ENCODE assay signal across 1 cellular context in genomic region chr16:11915644-11916523, GRCh38.
TF ChIP-seq lines count a peak whose summit lies in the region.

Gene GSPT1, minus strand, starts transcription at chr16:11915956. Its CDS starts 236 bp downstream, at chr16:11915720.

TF ChIP-seq in HepG2, 621 proteins besides CTCF, POLR2A, EP300 and RAD21 (continued from another document and continues in another):
- TF ChIP-seq SKIL (CRISPR knock-in tag; IDR thresholded peaks at IDR 0.05; ENCODE audit: borderline replicate concordance), result peak; percentile 89
- TF ChIP-seq RAD51 (IDR thresholded peaks at IDR 0.05; ENCODE audit: borderline replicate concordance), result no peak
- TF ChIP-seq AHR (CRISPR knock-in tag; IDR thresholded peaks at IDR 0.05), result peak; percentile 96
- no peak for TF ChIP-seq ZNF343 (CRISPR knock-in tag; IDR thresholded peaks at IDR 0.05)
- peak; percentile 74 for TF ChIP-seq SNAPC2 (CRISPR knock-in tag; IDR thresholded peaks at IDR 0.05)
- peak; percentile 86; the same call in 1 of the 2 replicates for TF ChIP-seq HOXD1 (CRISPR knock-in tag; IDR thresholded peaks at IDR 0.05)
- peak; percentile 78; the same call in 1 of the 2 replicates for TF ChIP-seq CBX5 (CRISPR knock-in tag; IDR thresholded peaks at IDR 0.05; ENCODE audit: borderline replicate concordance)
- peak; percentile 60 for TF ChIP-seq CBX1 (IDR thresholded peaks at IDR 0.05; ENCODE audit: low read depth)
- TF ChIP-seq ZBTB1 (CRISPR knock-in tag; IDR thresholded peaks at IDR 0.05; ENCODE audit: borderline replicate concordance), result no peak
- peak; percentile 78; the same call in 1 of the 2 replicates for TF ChIP-seq KDM4B (CRISPR knock-in tag; IDR thresholded peaks at IDR 0.05)
- peak; percentile 60; the same call in 1 of the 2 replicates for TF ChIP-seq KLF9 (CRISPR knock-in tag; IDR thresholded peaks at IDR 0.05; ENCODE audit: low read depth)
- TF ChIP-seq MAX (IDR thresholded peaks at IDR 0.05), result peak; percentile 94
- no peak for TF ChIP-seq ZNF678 (CRISPR knock-in tag; IDR thresholded peaks at IDR 0.05)
- peak; percentile 73 for TF ChIP-seq ZNF883 (CRISPR knock-in tag; IDR thresholded peaks at IDR 0.05; ENCODE audit: not compliant biosample characterization)
- TF ChIP-seq NFYB (CRISPR knock-in tag; IDR thresholded peaks at IDR 0.05), result peak; percentile 72
- no peak; the same call in 1 of the 2 replicates for TF ChIP-seq FIP1L1 (IDR thresholded peaks at IDR 0.05; ENCODE audit: borderline replicate concordance, insufficient read depth, low read depth, low read length)
- TF ChIP-seq KLF13 (CRISPR knock-in tag; IDR thresholded peaks at IDR 0.05), result peak; percentile 20; the same call in 1 of the 2 replicates
- TF ChIP-seq ZNF224 (CRISPR knock-in tag; IDR thresholded peaks at IDR 0.05), result peak; percentile 97
- TF ChIP-seq RFXAP (CRISPR knock-in tag; IDR thresholded peaks at IDR 0.05; ENCODE audit: borderline replicate concordance), result peak; percentile 70; the same call in 1 of the 2 replicates
- TF ChIP-seq ZNF780A (CRISPR knock-in tag; IDR thresholded peaks at IDR 0.05), result peak; percentile 88; the same call in 1 of the 2 replicates
- TF ChIP-seq ZNF616 (CRISPR knock-in tag; IDR thresholded peaks at IDR 0.05; ENCODE audit: low read depth), result 0 out of 2 replicates have a peak, but pooled peaks have one; percentile 25
- peak; percentile 49; the same call in 1 of the 2 replicates for TF ChIP-seq RCOR2 (CRISPR knock-in tag; IDR thresholded peaks at IDR 0.05)
- peak; percentile 92 for TF ChIP-seq NFKB2 (CRISPR knock-in tag; IDR thresholded peaks at IDR 0.05; ENCODE audit: borderline replicate concordance)
- TF ChIP-seq STAT6 (CRISPR knock-in tag; IDR thresholded peaks at IDR 0.05; ENCODE audit: borderline replicate concordance), result peak; percentile 90
- TF ChIP-seq, protein P1, sequence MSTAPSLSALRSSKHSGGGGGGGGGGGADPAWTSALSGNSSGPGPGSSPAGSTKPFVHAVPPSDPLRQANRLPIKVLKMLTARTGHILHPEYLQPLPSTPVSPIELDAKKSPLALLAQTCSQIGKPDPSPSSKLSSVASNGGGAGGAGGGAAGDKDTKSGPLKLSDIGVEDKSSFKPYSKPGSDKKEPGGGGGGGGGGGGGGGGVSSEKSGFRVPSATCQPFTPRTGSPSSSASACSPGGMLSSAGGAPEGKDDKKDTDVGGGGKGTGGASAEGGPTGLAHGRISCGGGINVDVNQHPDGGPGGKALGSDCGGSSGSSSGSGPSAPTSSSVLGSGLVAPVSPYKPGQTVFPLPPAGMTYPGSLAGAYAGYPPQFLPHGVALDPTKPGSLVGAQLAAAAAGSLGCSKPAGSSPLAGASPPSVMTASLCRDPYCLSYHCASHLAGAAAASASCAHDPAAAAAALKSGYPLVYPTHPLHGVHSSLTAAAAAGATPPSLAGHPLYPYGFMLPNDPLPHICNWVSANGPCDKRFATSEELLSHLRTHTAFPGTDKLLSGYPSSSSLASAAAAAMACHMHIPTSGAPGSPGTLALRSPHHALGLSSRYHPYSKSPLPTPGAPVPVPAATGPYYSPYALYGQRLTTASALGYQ (CRISPR knock-in tag; IDR thresholded peaks at IDR 0.05), result peak; percentile 88
- TF ChIP-seq ZNF646 (CRISPR knock-in tag; IDR thresholded peaks at IDR 0.05), result peak; percentile 57; the same call in 1 of the 2 replicates
- TF ChIP-seq, protein P2, sequence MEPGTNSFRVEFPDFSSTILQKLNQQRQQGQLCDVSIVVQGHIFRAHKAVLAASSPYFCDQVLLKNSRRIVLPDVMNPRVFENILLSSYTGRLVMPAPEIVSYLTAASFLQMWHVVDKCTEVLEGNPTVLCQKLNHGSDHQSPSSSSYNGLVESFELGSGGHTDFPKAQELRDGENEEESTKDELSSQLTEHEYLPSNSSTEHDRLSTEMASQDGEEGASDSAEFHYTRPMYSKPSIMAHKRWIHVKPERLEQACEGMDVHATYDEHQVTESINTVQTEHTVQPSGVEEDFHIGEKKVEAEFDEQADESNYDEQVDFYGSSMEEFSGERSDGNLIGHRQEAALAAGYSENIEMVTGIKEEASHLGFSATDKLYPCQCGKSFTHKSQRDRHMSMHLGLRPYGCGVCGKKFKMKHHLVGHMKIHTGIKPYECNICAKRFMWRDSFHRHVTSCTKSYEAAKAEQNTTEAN (CRISPR knock-in tag; conservative IDR thresholded peaks at IDR 0.05), result 0 out of 2 replicates have a peak, but pooled peaks have one; percentile 52
- TF ChIP-seq MEIS2 (CRISPR knock-in tag; IDR thresholded peaks at IDR 0.05), result no peak; the same call in none of the 2 replicates
- TF ChIP-seq HNF4G (IDR thresholded peaks at IDR 0.05; ENCODE audit: borderline replicate concordance, low read depth, low read length), result peak; percentile 45; the same call in 1 of the 2 replicates
- peak; percentile 84 for TF ChIP-seq HNF4G (CRISPR knock-in tag; IDR thresholded peaks at IDR 0.05; ENCODE audit: borderline replicate concordance, low read depth)
- TF ChIP-seq MIER3 (CRISPR knock-in tag; IDR thresholded peaks at IDR 0.05; ENCODE audit: borderline replicate concordance), result peak; percentile 95
- TF ChIP-seq ELF4 (CRISPR knock-in tag; IDR thresholded peaks at IDR 0.05; ENCODE audit: borderline replicate concordance), result peak; percentile 99
- peak; percentile 27; the same call in 1 of the 2 replicates for TF ChIP-seq ZNF253 (CRISPR knock-in tag; IDR thresholded peaks at IDR 0.05; ENCODE audit: borderline replicate concordance)
- no peak for TF ChIP-seq NFIB (CRISPR knock-in tag; IDR thresholded peaks at IDR 0.05; ENCODE audit: borderline replicate concordance)
- TF ChIP-seq, protein P3, sequence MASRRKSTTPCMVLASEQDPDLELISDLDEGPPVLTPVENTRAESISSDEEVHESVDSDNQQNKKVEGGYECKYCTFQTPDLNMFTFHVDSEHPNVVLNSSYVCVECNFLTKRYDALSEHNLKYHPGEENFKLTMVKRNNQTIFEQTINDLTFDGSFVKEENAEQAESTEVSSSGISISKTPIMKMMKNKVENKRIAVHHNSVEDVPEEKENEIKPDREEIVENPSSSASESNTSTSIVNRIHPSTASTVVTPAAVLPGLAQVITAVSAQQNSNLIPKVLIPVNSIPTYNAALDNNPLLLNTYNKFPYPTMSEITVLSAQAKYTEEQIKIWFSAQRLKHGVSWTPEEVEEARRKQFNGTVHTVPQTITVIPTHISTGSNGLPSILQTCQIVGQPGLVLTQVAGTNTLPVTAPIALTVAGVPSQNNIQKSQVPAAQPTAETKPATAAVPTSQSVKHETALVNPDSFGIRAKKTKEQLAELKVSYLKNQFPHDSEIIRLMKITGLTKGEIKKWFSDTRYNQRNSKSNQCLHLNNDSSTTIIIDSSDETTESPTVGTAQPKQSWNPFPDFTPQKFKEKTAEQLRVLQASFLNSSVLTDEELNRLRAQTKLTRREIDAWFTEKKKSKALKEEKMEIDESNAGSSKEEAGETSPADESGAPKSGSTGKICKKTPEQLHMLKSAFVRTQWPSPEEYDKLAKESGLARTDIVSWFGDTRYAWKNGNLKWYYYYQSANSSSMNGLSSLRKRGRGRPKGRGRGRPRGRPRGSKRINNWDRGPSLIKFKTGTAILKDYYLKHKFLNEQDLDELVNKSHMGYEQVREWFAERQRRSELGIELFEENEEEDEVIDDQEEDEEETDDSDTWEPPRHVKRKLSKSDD (CRISPR knock-in tag; IDR thresholded peaks at IDR 0.05; ENCODE audit: low read depth), result 0 out of 2 replicates have a peak, but pooled peaks have one; percentile 29
- peak; percentile 64; the same call in 1 of the 2 replicates for TF ChIP-seq HMG20B (CRISPR knock-in tag; conservative IDR thresholded peaks at IDR 0.05)
- TF ChIP-seq, protein P4, sequence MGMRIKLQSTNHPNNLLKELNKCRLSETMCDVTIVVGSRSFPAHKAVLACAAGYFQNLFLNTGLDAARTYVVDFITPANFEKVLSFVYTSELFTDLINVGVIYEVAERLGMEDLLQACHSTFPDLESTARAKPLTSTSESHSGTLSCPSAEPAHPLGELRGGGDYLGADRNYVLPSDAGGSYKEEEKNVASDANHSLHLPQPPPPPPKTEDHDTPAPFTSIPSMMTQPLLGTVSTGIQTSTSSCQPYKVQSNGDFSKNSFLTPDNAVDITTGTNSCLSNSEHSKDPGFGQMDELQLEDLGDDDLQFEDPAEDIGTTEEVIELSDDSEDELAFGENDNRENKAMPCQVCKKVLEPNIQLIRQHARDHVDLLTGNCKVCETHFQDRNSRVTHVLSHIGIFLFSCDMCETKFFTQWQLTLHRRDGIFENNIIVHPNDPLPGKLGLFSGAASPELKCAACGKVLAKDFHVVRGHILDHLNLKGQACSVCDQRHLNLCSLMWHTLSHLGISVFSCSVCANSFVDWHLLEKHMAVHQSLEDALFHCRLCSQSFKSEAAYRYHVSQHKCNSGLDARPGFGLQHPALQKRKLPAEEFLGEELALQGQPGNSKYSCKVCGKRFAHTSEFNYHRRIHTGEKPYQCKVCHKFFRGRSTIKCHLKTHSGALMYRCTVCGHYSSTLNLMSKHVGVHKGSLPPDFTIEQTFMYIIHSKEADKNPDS (CRISPR knock-in tag; IDR thresholded peaks at IDR 0.05), result peak; percentile 96
